ENCODE assay signal across 9 cellular contexts in the genomic region with DNA sequence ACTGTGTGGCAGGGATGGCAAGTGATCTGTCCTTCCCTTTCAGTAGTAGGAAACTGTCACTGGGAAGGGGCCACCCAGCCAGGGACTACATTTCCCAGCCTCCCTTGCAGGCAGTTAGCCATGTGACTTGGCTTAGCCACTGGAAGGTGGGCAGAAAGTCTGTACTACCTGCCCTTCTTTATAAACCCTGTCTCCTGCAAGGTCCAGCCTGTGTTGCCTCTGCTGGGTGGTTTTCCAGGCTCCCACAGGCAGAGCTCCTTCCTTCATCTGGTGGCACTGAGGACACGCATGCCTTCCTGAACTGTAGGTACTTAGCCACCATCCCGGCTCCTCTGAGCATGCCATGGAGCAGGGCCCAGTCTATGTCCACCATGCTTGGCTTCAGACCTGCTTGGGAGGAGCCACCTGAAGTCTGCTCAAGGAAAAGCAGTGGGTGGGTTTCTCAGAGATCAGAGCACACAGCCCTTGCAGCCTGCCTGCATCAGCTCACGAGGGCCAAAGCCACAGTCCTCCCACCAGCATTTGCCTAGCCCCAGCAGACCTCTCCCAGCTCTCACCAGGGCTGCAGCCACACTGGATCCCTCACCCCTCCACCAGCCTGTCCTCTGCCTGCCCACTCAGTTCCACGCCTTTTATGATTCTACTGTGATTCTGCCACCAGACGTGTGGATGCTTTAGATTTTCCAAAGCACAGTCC. TPM values are rescaled to one million over a fixed set of nuclear protein-coding genes. Genes with fewer than 3 reads are reported as not detected.
DNase-seq lines count a peak whose midpoint lies in the region; ATAC-seq, FAIRE-seq and TF ChIP-seq lines count a peak whose summit lies in the region.
"Had no signal": no experiment of that assay in that cellular context is flagged by ENCODE, and none has a peak within 500 bp of the region (broad histone marks: within the 10 kb centered on the region; RNA-seq: fewer than 3 reads in every experiment).

No MANE protein-coding gene starts in this region.

- WGBS in suprapubic skin, result 77% methylated on average over 5 of the region's 5 CpGs

- peaks cover 4% of the 10 kb centered on the region for H3K36me3 ChIP-seq in suprapubic skin

- no peaks in the 10 kb centered on the region for H3K9me3 ChIP-seq in suprapubic skin
- H3K9me3 ChIP-seq: body of pancreas had no signal

- TF ChIP-seq CTCF in GM13976 (IDR thresholded peaks at IDR 0.05; ENCODE audit: borderline replicate concordance, control extremely low read depth, extremely low read depth, insufficient read depth, missing control alignments), result no peak
- no peak for TF ChIP-seq CTCF in GM20000 (IDR thresholded peaks at IDR 0.05; ENCODE audit: extremely low read depth, missing control alignments)
- no peak for TF ChIP-seq CTCF in suprapubic skin (IDR thresholded peaks at IDR 0.05)

- ATAC-seq in left colon, result peak; percentile 56
- ATAC-seq: body of pancreas had no signal

- intact Hi-C loops in left colon (cut with DNase I, micrococcal nuclease), result no loop called here

- no peak overlapping the region for H3K27ac ChIP-seq in suprapubic skin

- H3K27me3 ChIP-seq in suprapubic skin, result no peaks in the 10 kb centered on the region
- H3K27me3 ChIP-seq: body of pancreas had no signal

- DNase-seq in GM13976 (ENCODE audit: low spot score) (peak; percentile 66), GM20000 (ENCODE audit: low spot score) (peak; percentile 47), NCI-H526 treated with DMSO at 0.1 percent for 48 hours (lab: John Stamatoyannopoulos, UW) (peak; percentile 12), left colon (no peak), suprapubic skin (ENCODE audit: low spot score in 2 of 2) (no peak), midbrain (lab: John Stamatoyannopoulos, UW) (no peak), frontal cortex (ENCODE audit: low spot score in 2 of 2) (no peak), NCI-H128 (lab: John Stamatoyannopoulos, UW; ENCODE audit: unreplicated experiment) (no peak)

- in situ Hi-C loops in GM13976 (cut with MboI; ENCODE audit: low sequenced_read_pairs, unreplicated experiment), result no loop called here

- peaks cover 31% of the 10 kb centered on the region for H3K4me1 ChIP-seq in suprapubic skin

- no peak overlapping the region for H3K4me3 ChIP-seq in suprapubic skin
- H3K4me3 ChIP-seq: body of pancreas had no signal

- TF ChIP-seq EP300 in suprapubic skin (IDR thresholded peaks at IDR 0.05), result no peak

- TF ChIP-seq POLR2A in suprapubic skin (IDR thresholded peaks at IDR 0.05), result no peak

- no peak for FAIRE-seq in frontal cortex (lab: Jason Lieb, UNC)

RNA-seq across cellular contexts. Expression of a gene that starts 16.7 kb away (rescaled TPM):
- total RNA-seq in left colon, result 10 to 100 TPM; 19.8 to 23.4 TPM
- 10 to 100 TPM; 21.0 to 31.6 (median 26.1) TPM for total RNA-seq in suprapubic skin
- 118 TPM for total RNA-seq in frontal cortex

Comparison
In these comparisons a context has a peak if more than half of its experiments do, and no peak if none do; other contexts are left out.
1. DNase-seq: peak in GM13976 (single experiment), GM20000 (single experiment) and NCI-H526 treated with DMSO at 0.1 percent for 48 hours (single experiment); none in left colon (0 of 2), suprapubic skin (0 of 2), midbrain (single experiment), frontal cortex (0 of 2) and NCI-H128 (single experiment).